ENCODE assay signal across 13 cellular contexts in the genomic region with DNA sequence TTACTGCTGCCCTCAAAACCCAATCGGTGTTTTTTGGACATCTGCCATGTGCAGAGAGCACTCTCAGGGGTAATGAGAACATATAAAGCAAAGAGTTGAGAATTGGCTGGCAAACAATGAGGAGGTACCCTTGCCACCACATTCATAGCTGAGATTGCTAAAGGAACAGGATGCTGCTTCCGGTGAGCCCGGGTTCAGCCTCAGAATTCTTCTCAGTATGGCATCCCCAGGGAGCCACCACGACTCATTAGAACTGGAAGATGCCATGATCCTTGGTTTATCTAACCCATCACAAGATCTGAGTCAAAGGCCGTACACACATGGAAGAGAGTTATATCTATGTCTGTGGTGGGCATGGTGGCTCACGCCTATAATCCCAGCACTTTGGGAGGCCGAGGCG.
DNase-seq lines count a peak whose midpoint lies in the region; ATAC-seq and TF ChIP-seq lines count a peak whose summit lies in the region.
"Had no signal": no experiment of that assay in that cellular context is flagged by ENCODE, and none has a peak within 500 bp of the region (broad histone marks: within the 10 kb centered on the region; RNA-seq: fewer than 3 reads in every experiment).

No MANE protein-coding gene starts in this region.

- TF ChIP-seq CTCF in psoas muscle (IDR thresholded peaks at IDR 0.05) = no peak

- peaks cover 94% of the 10 kb centered on the region for H3K4me1 ChIP-seq in psoas muscle

- no peak for ATAC-seq in activated T-helper 17 cell treated with anti-CD3 and anti-CD28 coated beads, Interleukin-2, amount 50 U/mL, for 72 hours (replicated peaks)
- ATAC-seq in psoas muscle (no peak), SK-N-SH treated with all-trans-retinoic acid at 6 μM for 48 hours (no peak), GM19351 (IDR thresholded peaks at IDR 0.05; ENCODE audit: unreplicated experiment) (no peak)

- no peak overlapping the region for H3K4me3 ChIP-seq in psoas muscle

- intact Hi-C loops in psoas muscle (cut with DNase I) = no loop called here

- H3K9me3 ChIP-seq in psoas muscle = no peaks in the 10 kb centered on the region

- peak overlapping the region; percentile 30 for H3K4me3 Mint-ChIP-seq in activated T-helper 17 cell treated with anti-CD3 and anti-CD28 coated beads, Interleukin-2, amount 50 U/mL, for 72 hours

- H3K27me3 Mint-ChIP-seq in activated T-helper 17 cell treated with anti-CD3 and anti-CD28 coated beads, Interleukin-2, amount 50 U/mL, for 72 hours = no peaks in the 10 kb centered on the region

- 60 to 67% (median 61%) methylated on average over 8 of the region's 8 CpGs for WGBS in psoas muscle, 3 donors

- peaks cover 10 to 66% of the 10 kb centered on the region in 2 donors for H3K36me3 ChIP-seq in psoas muscle (ENCODE audit: insufficient read depth in 1 of 2, low read depth in 1 of 2)

- peaks cover 100% of the 10 kb centered on the region for H3K36me3 Mint-ChIP-seq in activated T-helper 17 cell treated with anti-CD3 and anti-CD28 coated beads, Interleukin-2, amount 50 U/mL, for 72 hours (ENCODE audit: low read depth)

- H3K27ac ChIP-seq in psoas muscle = peak overlapping the region; percentile 73

- H3K4me1 Mint-ChIP-seq in activated T-helper 17 cell treated with anti-CD3 and anti-CD28 coated beads, Interleukin-2, amount 50 U/mL, for 72 hours = peaks cover 50% of the 10 kb centered on the region

- H3K9me3 Mint-ChIP-seq in activated T-helper 17 cell treated with anti-CD3 and anti-CD28 coated beads, Interleukin-2, amount 50 U/mL, for 72 hours = peaks cover 3% of the 10 kb centered on the region

- no peaks in the 10 kb centered on the region for H3K27me3 ChIP-seq in psoas muscle (ENCODE audit: insufficient read depth in 3 of 3, low read length in 2 of 3)

- DNase-seq in EL = peak; percentile 74
- peak; percentile 57 for DNase-seq in NCI-H1105 treated with DMSO at 0.1 percent for 48 hours (lab: John Stamatoyannopoulos, UW)
- no peak for DNase-seq in psoas muscle
- DNase-seq in NCI-H2107 treated with DMSO at 0.1 percent for 48 hours (lab: John Stamatoyannopoulos, UW; ENCODE audit: unreplicated experiment) = no peak
- DNase-seq: activated CD4-positive, alpha-beta T cell treated with anti-CD3 and anti-CD28 coated beads, Interleukin-2, amount 50 U/mL, for 4 hours; DMS79 treated with DMSO at 0.1 percent for 48 hours; left cardiac atrium; NCI-H2171 treated with DMSO at 0.1 percent for 48 hours; nucleus accumbens; stimulated activated CD4-positive, alpha-beta T cell treated with anti-CD3 and anti-CD28 coated beads, Interleukin-4, amount 100 ng/mL, for 24 hours had no signal

- peak overlapping the region; percentile 33 for H3K27ac Mint-ChIP-seq in activated T-helper 17 cell treated with anti-CD3 and anti-CD28 coated beads, Interleukin-2, amount 50 U/mL, for 72 hours

TF ChIP-seq in SK-N-SH treated with all-trans-retinoic acid at 6 μM for 48 hours, 23 proteins besides CTCF, POLR2A, EP300 and RAD21:
- TF ChIP-seq ZNF8 (CRISPR knock-in tag; IDR thresholded peaks at IDR 0.05) (no peak), TOX (CRISPR knock-in tag; IDR thresholded peaks at IDR 0.05; ENCODE audit: borderline replicate concordance) (no peak)

Comparison
In these comparisons a context has a peak if more than half of its experiments do, and no peak if none do; other contexts are left out.
1. DNase-seq: peak in EL (single experiment) and NCI-H1105 treated with DMSO at 0.1 percent for 48 hours (single experiment); none in psoas muscle (0 of 2) and NCI-H2107 treated with DMSO at 0.1 percent for 48 hours (single experiment).